Comparison of ENCODE assay signal across 21 cellular contexts in the genomic region with DNA sequence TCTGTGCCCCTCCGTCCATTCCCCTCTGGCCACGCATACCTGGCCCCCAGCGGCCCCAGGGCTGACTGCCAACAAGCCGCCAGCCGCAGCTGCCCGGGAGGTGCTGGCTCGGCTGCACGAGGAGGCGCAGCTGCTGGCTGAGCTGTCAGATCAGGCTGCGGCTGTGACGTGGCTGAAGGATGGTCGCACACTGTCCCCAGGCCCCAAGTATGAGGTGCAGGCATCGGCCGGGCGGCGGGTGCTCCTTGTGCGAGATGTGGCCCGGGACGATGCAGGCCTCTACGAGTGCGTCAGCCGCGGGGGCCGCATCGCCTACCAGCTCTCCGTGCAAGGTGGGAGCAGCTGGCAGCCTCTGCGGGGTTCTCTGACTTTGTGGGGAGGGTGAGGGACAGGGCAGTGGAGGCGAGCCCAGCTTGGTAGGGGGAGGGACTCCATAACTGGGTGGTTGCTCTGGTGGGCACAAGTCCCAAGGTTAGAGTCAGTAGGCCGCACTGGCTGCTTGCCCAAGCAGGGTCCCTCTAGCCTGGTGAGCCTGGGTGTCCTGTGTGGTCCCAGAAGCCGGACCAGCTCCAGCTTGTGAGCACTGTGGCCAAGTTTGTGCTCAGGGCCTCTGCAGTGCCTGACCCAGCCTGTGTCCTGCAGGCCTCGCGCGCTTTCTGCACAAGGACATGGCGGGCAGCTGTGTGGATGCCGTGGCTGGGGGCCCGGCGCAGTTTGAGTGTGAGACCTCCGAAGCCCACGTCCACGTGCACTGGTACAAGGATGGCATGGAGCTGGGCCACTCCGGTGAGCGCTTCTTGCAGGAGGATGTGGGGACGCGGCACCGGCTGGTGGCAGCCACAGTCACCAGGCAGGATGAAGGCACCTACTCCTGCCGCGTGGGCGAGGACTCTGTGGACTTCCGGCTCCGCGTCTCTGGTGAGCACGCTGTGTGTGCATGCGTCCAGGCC. TPM values are rescaled to one million over a fixed set of nuclear protein-coding genes. Genes with fewer than 3 reads are reported as not detected.
DNase-seq lines count a peak whose midpoint lies in the region; ATAC-seq, FAIRE-seq and TF ChIP-seq lines count a peak whose summit lies in the region.
"Had no signal": no experiment of that assay in that cellular context is flagged by ENCODE, and none has a peak within 500 bp of the region (broad histone marks: within the 10 kb centered on the region; RNA-seq: fewer than 3 reads in every experiment).

No MANE protein-coding gene starts in this region.

- H3K9ac ChIP-seq in K562 (ENCODE audit: insufficient read depth in 1 of 2, low read depth in 2 of 2, low read length in 2 of 2): peak overlapping the region in 1 of 2 experiments; percentile 45; a peak in 1 of 4 replicates

- peaks cover 0 to 16% (median 4%) of the 10 kb centered on the region in 3 donors for H3K4me1 Mint-ChIP-seq in CD8-positive, alpha-beta memory T cell

- no peak for TF ChIP-seq POLR2A in K562 (conservative IDR thresholded peaks at IDR 0.05)

- H4K20me1 ChIP-seq in K562 (replicated peaks; ENCODE audit: control insufficient read depth, insufficient read depth, low read length): 0 out of 2 replicates have a peak, but pooled peaks cover 2% of the 10 kb centered on the region

- in situ Hi-C loops in K562 (cut with MboI): no loop called here

- 78% methylated on average over 47 of the region's 53 CpGs for WGBS in K562 (ENCODE audit: insufficient coverage, low coverage, missing lambda C conversion rate)
- WGBS in right cardiac atrium: 80% methylated on average over 53 of the region's 53 CpGs

- no peak for FAIRE-seq in K562 (lab: Jason Lieb, UNC)
- FAIRE-seq: RCC 7860, small intestine had no signal

- no TSS peak for BruUV-seq in K562 (replicated peaks; lab: Mats Ljungman, UMichigan)

- H3K9me3 ChIP-seq in K562 (replicated peaks; ENCODE audit: control insufficient read depth, insufficient read depth, low read depth, low read length): peaks cover 3% of the 10 kb centered on the region; the same call in 1 of the 2 replicates
- no peaks in the 10 kb centered on the region for H3K9me3 ChIP-seq in right cardiac atrium (ENCODE audit: control insufficient read depth, low read length)
- no peaks in the 10 kb centered on the region for H3K9me3 ChIP-seq in CD8-positive, alpha-beta memory T cell (ENCODE audit: low read length)
- H3K9me3 ChIP-seq: prostate gland had no signal

- TF ChIP-seq RAD21 in K562 (CRISPR knock-in tag; conservative IDR thresholded peaks at IDR 0.05 in 1 of 2, IDR thresholded peaks at IDR 0.05 in 1 of 2): no peak

- H3K4me1 ChIP-seq in K562 (replicated peaks in 1 of 2; ENCODE audit: control insufficient read depth in 2 of 2, insufficient read depth in 2 of 2, low read length in 2 of 2): peaks cover 0 to 61% of the 10 kb centered on the region in 2 experiments; a peak in 3 of 5 replicates
- no peaks in the 10 kb centered on the region for H3K4me1 ChIP-seq in right cardiac atrium (ENCODE audit: control insufficient read depth, insufficient read depth, low read length)
- H3K4me1 ChIP-seq in CD8-positive, alpha-beta memory T cell (ENCODE audit: insufficient read depth, low read length): no peaks in the 10 kb centered on the region
- H3K4me1 ChIP-seq: prostate gland had no signal

- POLR2A ChIA-PET in K562 (lab: Yijun Ruan, JAX): interaction anchor here (0.8 to 2.8 kb wide), 4 partner anchors 11 to 91 kb away, joined by 3 to 13 read pairs (median 4); no protein-coding TSS in a partner anchor
- POLR2A ChIA-PET in CD8-positive, alpha-beta memory T cell (lab: Charles Lee): no interaction called here

- ATAC-seq in K562 (no peak), right cardiac atrium (no peak)
- ATAC-seq: SK-N-SH treated with all-trans-retinoic acid at 6 μM for 48 hours had no signal

- H3K27ac Mint-ChIP-seq in CD8-positive, alpha-beta memory T cell: peak overlapping the region in 3 of 8 donors; percentile 16 to 69 (median 24)
- H3K27ac Mint-ChIP-seq: activated CD4-positive, alpha-beta T cell treated with anti-CD3 and anti-CD28 coated beads, Interleukin-2, amount 10 ng/mL, durations not matched to agents 7 days and 5 days; activated naive CD8-positive, alpha-beta T cell had no signal

- no peaks in the 10 kb centered on the region for H3K9me1 ChIP-seq in K562 (ENCODE audit: control insufficient read depth, insufficient read depth, low read length)

- no peaks in the 10 kb centered on the region for H3K36me3 ChIP-seq in K562 (ENCODE audit: control insufficient read depth, insufficient read depth, low read length)
- H3K36me3 ChIP-seq in CD8-positive, alpha-beta memory T cell (ENCODE audit: insufficient read depth, low read length): no peaks in the 10 kb centered on the region
- H3K36me3 ChIP-seq: prostate gland had no signal

- TF ChIP-seq CTCF in K562 (IDR thresholded peaks at IDR 0.05 in 2 of 3, conservative IDR thresholded peaks at IDR 0.05 in 1 of 3; ENCODE audit: insufficient read depth in 2 of 3, low read depth in 1 of 3, low read length in 3 of 3): no peak

- H3K27me3 Mint-ChIP-seq in CD8-positive, alpha-beta memory T cell: no peaks in the 10 kb centered on the region
- H3K27me3 Mint-ChIP-seq: activated CD4-positive, alpha-beta T cell treated with anti-CD3 and anti-CD28 coated beads, Interleukin-2, amount 10 ng/mL, durations not matched to agents 7 days and 5 days; activated naive CD8-positive, alpha-beta T cell had no signal

- H3K9me3 Mint-ChIP-seq in CD8-positive, alpha-beta memory T cell: no peaks in the 10 kb centered on the region
- H3K9me3 Mint-ChIP-seq: activated CD4-positive, alpha-beta T cell treated with anti-CD3 and anti-CD28 coated beads, Interleukin-2, amount 10 ng/mL, durations not matched to agents 7 days and 5 days had no signal

- peak overlapping the region in 1 of 7 donors; percentile 78 for H3K4me3 Mint-ChIP-seq in CD8-positive, alpha-beta memory T cell
- H3K4me3 Mint-ChIP-seq: activated CD4-positive, alpha-beta T cell treated with anti-CD3 and anti-CD28 coated beads, Interleukin-2, amount 10 ng/mL, durations not matched to agents 7 days and 5 days; activated naive CD8-positive, alpha-beta T cell had no signal

- H3K36me3 Mint-ChIP-seq in CD8-positive, alpha-beta memory T cell: peaks cover 0 to 43% (median 7%) of the 10 kb centered on the region in 3 donors
- H3K36me3 Mint-ChIP-seq: activated naive CD8-positive, alpha-beta T cell had no signal

- H3K4me3 ChIP-seq in K562 (no peak overlapping the region), right cardiac atrium (ENCODE audit: low read length) (no peak overlapping the region)
- no peak overlapping the region for H3K4me3 ChIP-seq in CD8-positive, alpha-beta memory T cell (ENCODE audit: low read length)
- H3K4me3 ChIP-seq: dorsolateral prefrontal cortex, prostate gland had no signal

- no peak overlapping the region for H3K27ac ChIP-seq in K562 (ENCODE audit: extremely low read depth, low read depth, low read length)
- H3K27ac ChIP-seq in right cardiac atrium (ENCODE audit: low read length): peak overlapping the region; percentile 8
- H3K27ac ChIP-seq in CD8-positive, alpha-beta memory T cell (ENCODE audit: low read depth, low read length): no peak overlapping the region
- H3K27ac ChIP-seq: prostate gland had no signal

- no peaks in the 10 kb centered on the region for H3K79me2 ChIP-seq in K562 (ENCODE audit: control insufficient read depth, insufficient read depth, low read length)

- intact Hi-C loops in K562 (cut with micrococcal nuclease): no loop called here
- intact Hi-C loops in right cardiac atrium (cut with DNase I): no loop called here
- intact Hi-C loops in posterior vena cava (cut with DNase I): no loop called here

- H3K4me2 ChIP-seq in K562 (ENCODE audit: insufficient read depth, low read length): no peak overlapping the region

- CTCF ChIA-PET in K562 (lab: Yijun Ruan, JAX; ENCODE audit: low intra/inter-chr PET ratio): no interaction called here
- CTCF ChIA-PET in CD8-positive, alpha-beta memory T cell (lab: Charles Lee): interaction anchor here (0.8 to 1.3 kb wide), 2 partner anchors 52 to 86 kb away, joined by 3 read pairs; partner anchors contain the start of gene IBA57

- DNase-seq in NCI-H1092 treated with DMSO at 0.1 percent for 48 hours (lab: John Stamatoyannopoulos, UW): peak; percentile 74
- no peak for DNase-seq in K562 (ENCODE audit: extremely low read depth in 1 of 4, low spot score in 3 of 4)
- peak in 2 of 3 donors; percentile 74 to 79 for DNase-seq in right cardiac atrium
- DNase-seq in posterior vena cava (ENCODE audit: low spot score): peak; percentile 78
- DNase-seq in NCI-H526 (lab: John Stamatoyannopoulos, UW): no peak
- no peak for DNase-seq in CD8-positive, alpha-beta memory T cell
- DNase-seq in activated CD4-positive, alpha-beta T cell treated with anti-CD3 and anti-CD28 coated beads for 4 hours: no peak
- DNase-seq: activated CD4-positive, alpha-beta T cell treated with anti-CD3 and anti-CD28 coated beads, Interleukin-2, amount 10 ng/mL, durations not matched to agents 7 days and 5 days; activated CD8-positive, alpha-beta memory T cell treated with anti-CD3 and anti-CD28 coated beads, Interleukin-2, amount 50 U/mL, for 4 hours; central memory CD4-positive, alpha-beta T cell; dorsolateral prefrontal cortex; KG1; NCI-H146; small intestine; stimulated activated CD4-positive, alpha-beta T cell treated with anti-CD3 and anti-CD28 coated beads, Interleukin-2, amount 100 ng/mL, for 24 hours; T-helper 2 cell; trophoblast cell had no signal

- peaks cover 4 to 8% of the 10 kb centered on the region in 2 experiments; a peak in 3 of 5 replicates for H3K27me3 ChIP-seq in K562 (ENCODE audit: control insufficient read depth in 2 of 2, insufficient read depth in 2 of 2, low read length in 2 of 2)
- no peaks in the 10 kb centered on the region for H3K27me3 ChIP-seq in right cardiac atrium (ENCODE audit: control insufficient read depth, insufficient read depth)
- no peaks in the 10 kb centered on the region for H3K27me3 ChIP-seq in CD8-positive, alpha-beta memory T cell (ENCODE audit: insufficient read depth, low read length, poor library complexity, severe bottlenecking)

- TF ChIP-seq EP300 in K562 (IDR thresholded peaks at IDR 0.05; ENCODE audit: low read length): no peak

- no peak overlapping the region for H2AFZ ChIP-seq in K562 (ENCODE audit: low read depth, low read length)

RNA-seq across cellular contexts. Expression of gene OBSCN, which starts 8.8 kb away (rescaled TPM):
- total RNA-seq in K562 (2011; cell fraction: chromatin; rRNA removed; ENCODE audit: low replicate concordance): 22.3 and 52.9 TPM in 2 replicates
- total RNA-seq in K562 (2011; cell fraction: nucleolus; rRNA removed): 25.5 and 27.1 TPM in 2 replicates
- total RNA-seq in K562 (2011; cell fraction: nucleoplasm; rRNA removed): 20.5 and 20.6 TPM in 2 replicates
- total RNA-seq in K562 (2014; rRNA removed) (11.8 and 12.0 TPM in 2 replicates), K562 (2014; rRNA removed; fragmentation: Illumina TruSeq; extraction: Trizol) (0.83 and 1.7 TPM in 2 replicates), K562 (2015; rRNA removed; fragmentation: Illumina TruSeq; extraction: Trizol) (4.1 and 5.0 TPM in 2 replicates), K562 (2021) (17.4 and 19.7 TPM in 2 replicates), right cardiac atrium (100 to 1,000 TPM; 144 to 196 (median 183) TPM), posterior vena cava (1 to 10 TPM; 3.5 to 6.3 TPM)
- polyA plus RNA-seq in K562 (2011; rRNA removed) (3.4 and 5.6 TPM in 2 replicates), K562 (2014; fragmentation: Illumina TruSeq; extraction: Trizol) (3.6 and 6.9 TPM in 2 replicates), K562 (2014; fragmentation: Nextera tagmentation; extraction: Ambion mirVana) (under 1 TPM; 0.18 to 0.29 TPM), K562 (2014; rRNA removed) (11.1 and 12.5 TPM in 2 replicates), right cardiac atrium (234 TPM)
- polyA plus RNA-seq in K562 (2011; cell fraction: cytosol; rRNA removed): 3.0 and 8.2 TPM in 2 replicates
- polyA plus RNA-seq in K562 (2011; cell fraction: nucleus; rRNA removed): 22.5 and 42.0 TPM in 2 replicates
- polyA plus RNA-seq in K562 (2012): 15.8 and 26.7 TPM in 2 replicates
- polyA minus RNA-seq in K562 (2011; rRNA and poly(A)+ RNA removed): 3.4 TPM in 2 replicates
- 8.2 and 10.9 TPM in 2 replicates for polyA minus RNA-seq in K562 (2011; cell fraction: cytosol; rRNA and poly(A)+ RNA removed)
- 7.0 and 7.1 TPM in 2 replicates for polyA minus RNA-seq in K562 (2011; cell fraction: nucleus; rRNA and poly(A)+ RNA removed)
- total RNA-seq in CD8-positive, alpha-beta memory T cell: 10 to 100 TPM; 10.9 to 13.6 TPM
- 3.0 TPM for polyA plus RNA-seq in CD8-positive, alpha-beta memory T cell

RNA-seq across cellular contexts. Expression of gene IBA57, which starts 51.0 kb away (rescaled TPM):
- total RNA-seq in K562 (2011; cell fraction: chromatin; rRNA removed; ENCODE audit: low replicate concordance): 6.2 and 10.7 TPM in 2 replicates
- total RNA-seq in K562 (2011; cell fraction: nucleolus; rRNA removed): 8.3 and 8.9 TPM in 2 replicates
- 6.8 and 8.3 TPM in 2 replicates for total RNA-seq in K562 (2011; cell fraction: nucleoplasm; rRNA removed)
- total RNA-seq in K562 (2014; rRNA removed) (9.0 and 16.8 TPM in 2 replicates), K562 (2014; rRNA removed; fragmentation: Illumina TruSeq; extraction: Trizol) (1.8 and 1.9 TPM in 2 replicates), K562 (2015; rRNA removed; fragmentation: Illumina TruSeq; extraction: Trizol) (2.9 and 4.1 TPM in 2 replicates), K562 (2021) (14.1 and 15.5 TPM in 2 replicates), right cardiac atrium (10 to 100 TPM in 2 of 4 donors, 1 to 10 TPM in 2; 8.3 to 12.0 (median 10.3) TPM), posterior vena cava (1 to 10 TPM; 7.4 to 7.8 TPM)
- polyA plus RNA-seq in K562 (2011; rRNA removed) (2.7 and 5.6 TPM in 2 replicates), K562 (2014; fragmentation: Illumina TruSeq; extraction: Trizol) (1.9 and 5.9 TPM in 2 replicates), K562 (2014; fragmentation: Nextera tagmentation; extraction: Ambion mirVana) (1 to 10 TPM in 1 of 2 experiments, under 1 TPM in 1; 0.77 to 1.0 TPM), K562 (2014; rRNA removed) (6.9 and 9.0 TPM in 2 replicates), right cardiac atrium (4.5 TPM)
- 4.2 and 11.4 TPM in 2 replicates for polyA plus RNA-seq in K562 (2011; cell fraction: cytosol; rRNA removed)
- 4.0 and 5.9 TPM in 2 replicates for polyA plus RNA-seq in K562 (2011; cell fraction: nucleus; rRNA removed)
- polyA plus RNA-seq in K562 (2012): 4.8 and 6.7 TPM in 2 replicates
- 1.9 and 2.1 TPM in 2 replicates for polyA minus RNA-seq in K562 (2011; rRNA and poly(A)+ RNA removed)
- 7.1 and 8.0 TPM in 2 replicates for polyA minus RNA-seq in K562 (2011; cell fraction: cytosol; rRNA and poly(A)+ RNA removed)
- polyA minus RNA-seq in K562 (2011; cell fraction: nucleus; rRNA and poly(A)+ RNA removed): 3.4 and 3.7 TPM in 2 replicates
- total RNA-seq in CD8-positive, alpha-beta memory T cell: 10 to 100 TPM; 12.6 to 13.6 TPM
- polyA plus RNA-seq in CD8-positive, alpha-beta memory T cell: 5.4 TPM

Comparison
In these comparisons a context has a peak if more than half of its experiments do, and no peak if none do; other contexts are left out.
1. DNase-seq: peak in NCI-H1092 treated with DMSO at 0.1 percent for 48 hours (single experiment), right cardiac atrium (2 of 3) and posterior vena cava (single experiment); none in K562 (0 of 4), NCI-H526 (0 of 2), CD8-positive, alpha-beta memory T cell (0 of 5) and activated CD4-positive, alpha-beta T cell treated with anti-CD3 and anti-CD28 coated beads for 4 hours (0 of 2).